ENCODE assay signal across 5 cellular contexts in genomic region chr19:54223937-54224281, GRCh38. TPM values are rescaled to one million over a fixed set of nuclear protein-coding genes. Genes with fewer than 3 reads are reported as not detected.
"Had no signal": no experiment of that assay in that cellular context is flagged by ENCODE, and none has a peak within 500 bp of the region (broad histone marks: within the 10 kb centered on the region; RNA-seq: fewer than 3 reads in every experiment).

No MANE protein-coding gene starts in this region.

RNA-seq across cellular contexts. Expression of gene LILRB3, which starts 1.1 kb away (rescaled TPM):
- total RNA-seq: K562, M059J had no signal
- polyA plus RNA-seq: SK-N-SH had no signal

RNA-seq across cellular contexts. Expression of gene LILRA6, which starts 18.7 kb away (rescaled TPM):
- total RNA-seq: K562, M059J had no signal
- polyA plus RNA-seq: SK-N-SH had no signal

RNA-seq across cellular contexts. Expression of gene LILRB5, which starts 33.2 kb away (rescaled TPM):
- total RNA-seq: K562, M059J, SK-MEL-5 had no signal
- polyA plus RNA-seq: IgD-negative memory B cell, K562, SK-N-SH had no signal
